In the genomic region with DNA sequence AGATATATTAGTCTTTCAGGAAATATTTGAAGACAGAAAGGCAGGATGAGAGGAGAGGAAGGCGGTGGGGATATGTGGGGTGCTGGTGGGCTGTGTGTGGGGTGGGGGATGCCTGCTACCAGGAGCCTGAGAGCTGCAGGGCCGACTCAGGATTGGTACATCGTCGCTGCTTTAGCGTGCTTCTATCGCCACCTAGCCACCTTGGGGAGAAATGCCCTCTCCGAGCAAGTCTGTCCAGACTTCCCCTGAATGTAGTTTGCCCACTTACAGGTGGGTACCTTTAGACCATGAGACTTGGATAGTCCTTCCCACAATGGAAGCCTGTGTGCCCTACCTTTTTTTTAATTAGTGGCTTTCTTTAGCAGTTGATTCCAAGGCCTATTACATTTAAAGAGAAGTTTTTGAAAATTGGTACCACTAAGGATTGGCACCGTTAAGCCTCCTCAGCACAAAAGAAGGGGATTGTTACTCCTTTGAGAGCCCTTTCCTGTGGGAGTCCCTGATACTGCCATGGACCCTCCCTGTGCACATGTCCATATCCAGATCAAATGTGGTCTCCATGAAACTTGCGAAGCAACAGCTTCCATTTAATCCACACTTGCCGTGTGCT, we compare ENCODE assay signal across 8 cellular contexts.
DNase-seq lines count a peak whose midpoint lies in the region; ATAC-seq, FAIRE-seq and TF ChIP-seq lines count a peak whose summit lies in the region.

No MANE protein-coding gene starts in this region.

- in situ Hi-C loops in SK-MEL-5 (cut with HindIII; ENCODE audit: low pct_unique_long_range_greater_than_20kb, low sequenced_read_pairs), result no loop called here

- peaks cover 22% of the 10 kb centered on the region for H3K27me3 ChIP-seq in cardiac muscle cell
- H3K27me3 ChIP-seq in rectal smooth muscle tissue (ENCODE audit: control insufficient read depth, insufficient read depth, low read length), result no peaks in the 10 kb centered on the region

- H3K36me3 ChIP-seq in cardiac muscle cell (no peaks in the 10 kb centered on the region), rectal smooth muscle tissue (ENCODE audit: control insufficient read depth, insufficient read depth, low read length) (no peaks in the 10 kb centered on the region)

- peak; percentile 92 for TF ChIP-seq CTCF in D721Med (IDR thresholded peaks at IDR 0.05; ENCODE audit: insufficient read depth, missing control alignments)
- peak; percentile 93 for TF ChIP-seq CTCF in cardiac muscle cell (IDR thresholded peaks at IDR 0.05; ENCODE audit: low read depth, low read length)

- DNase-seq in D721Med (ENCODE audit: insufficient read length, low spot score), result peak; percentile 44
- DNase-seq in M059J (ENCODE audit: low read depth), result peak; percentile 62
- peak; percentile 69 for DNase-seq in SK-MEL-5 (ENCODE audit: low read depth, low spot score)
- DNase-seq in activated naive CD4-positive, alpha-beta T cell treated with anti-CD3 and anti-CD28 coated beads, Interleukin-2, amount 50 U/mL, for 16 hours, result peak; percentile 51
- peak; percentile 72 to 73 for DNase-seq in cardiac muscle cell (ENCODE audit: low read depth in 1 of 2, low spot score in 1 of 2)
- no peak for DNase-seq in cortex of kidney (lab: John Stamatoyannopoulos, UW)

- ATAC-seq in GM21723 (IDR thresholded peaks at IDR 0.05; ENCODE audit: unreplicated experiment), result peak; percentile 84

- H3K4me3 ChIP-seq in cardiac muscle cell (no peak overlapping the region), rectal smooth muscle tissue (ENCODE audit: low read length) (no peak overlapping the region)

- H3K27ac ChIP-seq in cardiac muscle cell (no peak overlapping the region), rectal smooth muscle tissue (ENCODE audit: low read depth, low read length) (peak overlapping the region; percentile 70)

- H3K9me3 ChIP-seq in cardiac muscle cell (ENCODE audit: low read depth), result no peaks in the 10 kb centered on the region

- FAIRE-seq in D721Med (lab: Jason Lieb, UNC), result peak; percentile 56

- no peak overlapping the region for H3K9ac ChIP-seq in rectal smooth muscle tissue (ENCODE audit: low read length)

- no peaks in the 10 kb centered on the region for H3K4me1 ChIP-seq in cardiac muscle cell (ENCODE audit: low read depth)
- H3K4me1 ChIP-seq in rectal smooth muscle tissue (ENCODE audit: control insufficient read depth, insufficient read depth, low read length), result peaks cover 12% of the 10 kb centered on the region
